In the genomic region with DNA sequence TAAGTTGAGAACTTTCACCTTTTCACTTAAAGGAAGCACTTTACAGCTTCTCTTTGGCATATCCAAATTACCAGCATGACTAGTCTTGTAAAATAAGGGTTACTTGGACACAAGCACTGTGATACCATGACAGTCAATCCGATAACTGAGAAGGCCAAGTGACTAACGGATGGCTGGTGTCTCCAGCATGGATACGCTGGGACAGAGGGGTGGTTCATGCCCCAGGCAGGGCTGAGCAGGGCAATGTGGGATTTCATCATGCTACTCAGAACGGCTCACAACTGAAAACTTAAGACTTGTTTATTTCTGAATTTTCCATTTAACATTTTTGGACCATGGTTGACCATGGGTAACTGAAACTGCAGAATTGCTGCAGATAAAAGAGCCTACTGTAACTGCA, we compare ENCODE assay signal across 22 cellular contexts.
"Had no signal": no experiment of that assay in that cellular context is flagged by ENCODE, and none has a peak within 500 bp of the region (broad histone marks: within the 10 kb centered on the region; RNA-seq: fewer than 3 reads in every experiment).

No MANE protein-coding gene starts in this region.

- FAIRE-seq: astrocyte, RCC 7860 had no signal

- DNase-seq: activated CD4-positive, alpha-beta memory T cell treated with anti-CD3 and anti-CD28 coated beads, Interleukin-2, amount 10 ng/mL, durations not matched to agents 7 days and 5 days; activated CD4-positive, alpha-beta T cell treated with anti-CD3 and anti-CD28 coated beads for 48 hours; activated CD4-positive, CD25-positive, alpha-beta regulatory T cell treated with anti-CD3 and anti-CD28 coated beads, Interleukin-2, amount 50 U/mL, for 72 hours; activated gamma-delta T cell; activated naive CD4-positive, alpha-beta T cell treated with anti-CD3 and anti-CD28 coated beads for 36 hours; activated T-cell treated with anti-CD3 and anti-CD28 coated beads for 4 hours; activated T-cell treated with anti-CD3 and anti-CD28 coated beads, Interleukin-2, amount 50 U/mL, for 48 hours; amygdala; NCI-H1092; NCI-H1417; NCI-H1694; NCI-H2029; NCI-H2107; NCI-H2171 treated with DMSO at 0.1 percent for 48 hours; NCI-H226; NCI-H526 treated with DMSO at 0.1 percent for 48 hours; NCI-H82; SHP77 treated with DMSO at 0.1 percent for 48 hours had no signal

- ATAC-seq: activated T-helper 17 cell treated with anti-CD3 and anti-CD28 coated beads, Interleukin-2, amount 50 U/mL, for 72 hours; WTC11 had no signal
